1 cellular context compared by ENCODE assay signal in genomic region chr11:120945042-120945441, GRCh38.
TF ChIP-seq lines count a peak whose summit lies in the region.

No MANE protein-coding gene starts in this region.

TF ChIP-seq in GM23338, 12 proteins besides CTCF, POLR2A, EP300 and RAD21 (continued from another document):
- TF ChIP-seq ZNF462 (CRISPR knock-in tag; IDR thresholded peaks at IDR 0.05) (no peak), EZH2phosphoT487 (IDR thresholded peaks at IDR 0.05; ENCODE audit: unreplicated experiment) (no peak), ETS1 (IDR thresholded peaks at IDR 0.05) (no peak), ZNF114 (CRISPR knock-in tag; IDR thresholded peaks at IDR 0.05) (no peak), EZH2 (IDR thresholded peaks at IDR 0.05; ENCODE audit: low read depth, unreplicated experiment) (no peak)
